ENCODE assay signal across 9 cellular contexts in the genomic region with DNA sequence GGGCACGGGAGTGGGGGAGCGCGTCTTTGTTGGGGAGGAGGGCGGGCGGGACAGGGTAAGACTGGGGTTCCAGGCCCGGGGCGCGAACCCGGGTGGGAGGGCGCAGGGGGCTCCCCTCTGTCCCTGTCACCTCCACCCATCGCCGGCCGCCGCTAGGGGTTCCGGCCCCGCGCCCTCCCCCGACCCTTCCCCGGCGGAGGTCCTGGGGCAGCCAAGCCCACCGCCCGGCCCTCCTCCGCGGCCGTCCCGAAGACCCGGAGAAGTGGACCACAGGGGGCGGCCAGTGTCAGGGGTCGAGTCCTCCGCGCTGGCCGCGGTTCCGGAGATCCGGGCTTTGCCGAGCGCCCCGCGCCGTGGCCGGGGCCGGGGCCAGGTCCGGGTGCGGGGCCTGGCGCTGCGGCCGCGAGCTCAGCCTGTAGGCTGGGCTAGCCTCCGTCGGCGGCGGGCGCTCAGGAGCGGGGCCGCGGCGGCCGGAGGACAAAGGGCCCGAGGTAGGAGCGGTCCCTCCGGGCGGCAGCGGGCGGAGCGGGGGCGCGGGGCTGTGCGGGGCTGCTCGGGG. TPM values are rescaled to one million over a fixed set of nuclear protein-coding genes. Genes with fewer than 3 reads are reported as not detected.
DNase-seq lines count a peak whose midpoint lies in the region; ATAC-seq and TF ChIP-seq lines count a peak whose summit lies in the region.
"Had no signal": no experiment of that assay in that cellular context is flagged by ENCODE, and none has a peak within 500 bp of the region (broad histone marks: within the 10 kb centered on the region; RNA-seq: fewer than 3 reads in every experiment).

No MANE protein-coding gene starts in this region.

- H3K4ac ChIP-seq in neuronal stem cell (ENCODE audit: low read length) = peak overlapping the region; percentile 66

- peak overlapping the region; percentile 98 for H3K23ac ChIP-seq in neuronal stem cell (ENCODE audit: low read depth, low read length, poor library complexity)

- peak overlapping the region; percentile 90 for H2AK5ac ChIP-seq in neuronal stem cell (ENCODE audit: low read depth, low read length)

- peak overlapping the region; percentile 98 for H3K4me2 ChIP-seq in neuronal stem cell (ENCODE audit: insufficient read depth, low read length, poor library complexity, severe bottlenecking)

- peak overlapping the region; percentile 85 for H2BK15ac ChIP-seq in neuronal stem cell (ENCODE audit: low read length)

- H3K36me3 ChIP-seq in BE2C = peaks cover 7% of the 10 kb centered on the region; the same call in 1 of the 2 replicates
- peaks cover 0 to 35% of the 10 kb centered on the region in 2 donors for H3K36me3 ChIP-seq in neuronal stem cell (replicated peaks in 1 of 2; ENCODE audit: control insufficient read depth in 2 of 2, insufficient read depth in 2 of 2, low read length in 2 of 2)

- H4K8ac ChIP-seq in neuronal stem cell (ENCODE audit: low read depth, low read length) = peak overlapping the region; percentile 96

- H3K4me3 ChIP-seq in BE2C (ENCODE audit: low read depth, low read length) = peak overlapping the region; percentile 97
- peak overlapping the region; percentile 61 for H3K4me3 ChIP-seq in fibroblast of the aortic adventitia (ENCODE audit: low read depth, low read length)
- peak overlapping the region; percentile 99 to 100 for H3K4me3 ChIP-seq in neuronal stem cell (ENCODE audit: low read length in 2 of 2)

- TF ChIP-seq CTCF in BE2C (IDR thresholded peaks at IDR 0.05; ENCODE audit: low read depth, low read length) (no peak), fibroblast of the aortic adventitia (IDR thresholded peaks at IDR 0.05; ENCODE audit: insufficient read depth, low read length) (no peak)

- peak overlapping the region; percentile 100 for H2BK12ac ChIP-seq in neuronal stem cell (ENCODE audit: low read length)

- WGBS in neuronal stem cell (ENCODE audit: extremely low coverage in 2 of 2, insufficient read length in 2 of 2, insufficient replicate concordance in 1 of 2), 2 donors = no CpG with 5 or more reads among the region's 69 CpGs

- H3K27me3 ChIP-seq in BE2C (no peaks in the 10 kb centered on the region), neuronal stem cell (ENCODE audit: control insufficient read depth in 3 of 3, insufficient read depth in 3 of 3, low read depth in 1 of 3, low read length in 3 of 3) (peaks cover 0 to 4% (median 0%) of the 10 kb centered on the region in 3 experiments)

- DNase-seq in BE2C = peak; percentile 82
- DNase-seq in OCI-M2 (lab: John Stamatoyannopoulos, UW; ENCODE audit: unreplicated experiment) = peak; percentile 12
- no peak for DNase-seq in fibroblast of the aortic adventitia (ENCODE audit: low read depth)
- peak; percentile 89 for DNase-seq in neuronal stem cell (ENCODE audit: low spot score)
- DNase-seq in GM19240 (ENCODE audit: insufficient read length, low spot score) = no peak
- DNase-seq: activated CD4-positive, alpha-beta T cell treated with anti-CD3 and anti-CD28 coated beads, Interleukin-2, amount 10 ng/mL, durations not matched to agents 24 days and 14 days had no signal

- H3K9me3 ChIP-seq in BE2C = no peaks in the 10 kb centered on the region
- peaks cover 0 to 23% of the 10 kb centered on the region in 2 donors for H3K9me3 ChIP-seq in neuronal stem cell (replicated peaks in 1 of 2; ENCODE audit: control insufficient read depth in 2 of 2, insufficient read depth in 1 of 2, low read depth in 1 of 2, low read length in 2 of 2)

- peak overlapping the region; percentile 87 for H2BK5ac ChIP-seq in neuronal stem cell (ENCODE audit: low read length)

- peak overlapping the region; percentile 82 for H3K14ac ChIP-seq in neuronal stem cell (ENCODE audit: low read length)

- H3K9ac ChIP-seq in neuronal stem cell (ENCODE audit: low read depth, low read length, poor library complexity) = peak overlapping the region; percentile 100

- H3K18ac ChIP-seq in neuronal stem cell (ENCODE audit: low read length) = peak overlapping the region; percentile 99

- no peak overlapping the region for H2AFZ ChIP-seq in neuronal stem cell (ENCODE audit: low read length)

- no peaks in the 10 kb centered on the region for H3K4me1 ChIP-seq in BE2C
- H3K4me1 ChIP-seq in neuronal stem cell (ENCODE audit: control insufficient read depth in 2 of 2, insufficient read depth in 1 of 2, low read depth in 1 of 2, low read length in 2 of 2) = peaks cover 14 to 33% of the 10 kb centered on the region in 2 donors

- H2BK120ac ChIP-seq in neuronal stem cell (ENCODE audit: low read depth, low read length) = peak overlapping the region; percentile 94

- H3K79me1 ChIP-seq in neuronal stem cell (ENCODE audit: low read depth, low read length) = peaks cover 10% of the 10 kb centered on the region

- peak overlapping the region; percentile 57 for H3K27ac ChIP-seq in neuronal stem cell (replicated peaks; ENCODE audit: low read length)

- peak overlapping the region; percentile 92 for H4K91ac ChIP-seq in neuronal stem cell (ENCODE audit: low read depth, low read length, poor library complexity)

- no peak for ATAC-seq in HG02981 (IDR thresholded peaks at IDR 0.05; ENCODE audit: unreplicated experiment)
- ATAC-seq in HG03095 (IDR thresholded peaks at IDR 0.05; ENCODE audit: unreplicated experiment) = no peak
- ATAC-seq in GM19035 (IDR thresholded peaks at IDR 0.05; ENCODE audit: unreplicated experiment) = no peak

RNA-seq across cellular contexts. Expression of a gene that starts 16.6 kb away (rescaled TPM):
- 36.3 TPM for polyA plus RNA-seq in BE2C (2012; ENCODE audit: insufficient read depth, insufficient read length, low read depth)
- total RNA-seq in fibroblast of the aortic adventitia (ENCODE audit: low replicate concordance) = 9.5 and 11.3 TPM in 2 replicates
- polyA plus RNA-seq in neuronal stem cell (2013, experiment 1 of 2) = 16.2 TPM
- 17.7 TPM for polyA plus RNA-seq in neuronal stem cell (2013, experiment 2 of 2)

RNA-seq across cellular contexts. Expression of a gene that starts 51.3 kb away (rescaled TPM):
- 22.5 TPM for polyA plus RNA-seq in BE2C (2012; ENCODE audit: insufficient read depth, insufficient read length, low read depth)
- under 0.01 and 1.7 TPM in 2 replicates for total RNA-seq in fibroblast of the aortic adventitia (ENCODE audit: low replicate concordance)
- polyA plus RNA-seq in neuronal stem cell (2013, experiment 1 of 2) = 16.7 TPM
- polyA plus RNA-seq in neuronal stem cell (2013, experiment 2 of 2) = 16.9 TPM

Comparison
In these comparisons a context has a peak if more than half of its experiments do, and no peak if none do; other contexts are left out.
1. DNase-seq: peak in BE2C (single experiment), OCI-M2 (single experiment) and neuronal stem cell (single experiment); none in fibroblast of the aortic adventitia (single experiment) and GM19240 (single experiment).
2. Peak in every context shown above with its lines, with median percentiles within 50 percentile points of each other: H3K4me3 ChIP-seq.